ENCODE assay signal across 23 cellular contexts in the genomic region with DNA sequence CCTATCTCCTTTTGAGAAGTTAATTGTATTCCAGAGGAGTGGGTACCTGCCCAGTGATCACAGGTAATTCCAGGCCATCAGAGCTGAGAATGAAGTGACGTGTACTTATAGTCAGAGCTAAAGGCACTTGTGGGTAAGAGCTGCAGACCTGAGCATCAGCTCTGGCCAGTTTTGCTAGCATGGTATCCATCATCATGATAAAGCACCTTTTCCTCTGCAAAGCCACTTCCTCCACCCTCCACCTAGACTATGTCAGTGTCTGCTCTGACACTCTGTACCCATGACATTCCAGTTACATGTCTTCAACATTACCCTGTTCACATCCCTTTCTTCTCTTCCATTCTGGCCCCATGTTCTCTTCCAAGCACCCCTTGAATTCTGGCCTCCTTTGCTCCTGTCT.
DNase-seq lines count a peak whose midpoint lies in the region; TF ChIP-seq lines count a peak whose summit lies in the region.
"Had no signal": no experiment of that assay in that cellular context is flagged by ENCODE, and none has a peak within 500 bp of the region (broad histone marks: within the 10 kb centered on the region; RNA-seq: fewer than 3 reads in every experiment).

No MANE protein-coding gene starts in this region.

- no peaks in the 10 kb centered on the region for H3K36me3 Mint-ChIP-seq in osteocyte (ENCODE audit: unreplicated experiment)
- H3K36me3 Mint-ChIP-seq: CD8-positive, alpha-beta T cell had no signal

- H3K27ac Mint-ChIP-seq in osteocyte (ENCODE audit: unreplicated experiment) = no peak overlapping the region
- H3K27ac Mint-ChIP-seq: B cell; CD8-positive, alpha-beta T cell had no signal

- H3K4me3 ChIP-seq in H7 (ENCODE audit: insufficient read depth, low read depth, low read length) = no peak overlapping the region
- H3K4me3 ChIP-seq: PC-9, SJSA1 had no signal

- H3K27me3 Mint-ChIP-seq in osteocyte (ENCODE audit: unreplicated experiment) = no peaks in the 10 kb centered on the region

- no peak for TF ChIP-seq CTCF in osteocyte (IDR thresholded peaks at IDR 0.05)

- DNase-seq in D341Med (ENCODE audit: low spot score) (peak; percentile 4), H7 (peak; percentile 4), ecto neural progenitor cell (ENCODE audit: low spot score) (peak; percentile 11), osteocyte (ENCODE audit: extremely low spot score, unreplicated experiment) (peak; percentile 53), T-helper 9 cell (no peak), KBM-7 (no peak)
- no peak for DNase-seq in stimulated activated CD4-positive, alpha-beta T cell treated with anti-CD3 and anti-CD28 coated beads, Interleukin-4, amount 100 ng/mL, for 1 hour
- DNase-seq: Caco-2, DMS 273 treated with DMSO at 0.1 percent for 48 hours, DMS79, EL, GDM1, Karpas-422, MV-4-11, NCI-H1105, NCI-H146, NCI-H1930, NCI-H2107, NCI-H526 treated with DMSO at 0.1 percent for 48 hours, PC-9 had no signal

- no peaks in the 10 kb centered on the region for H3K9me3 Mint-ChIP-seq in osteocyte (ENCODE audit: unreplicated experiment)
- H3K9me3 Mint-ChIP-seq: CD8-positive, alpha-beta T cell had no signal

- no peaks in the 10 kb centered on the region for H3K4me1 Mint-ChIP-seq in osteocyte (ENCODE audit: unreplicated experiment)
- H3K4me1 Mint-ChIP-seq: B cell had no signal

- H3K27me3 ChIP-seq in H7 (ENCODE audit: control insufficient read depth, insufficient read depth, low read length) = no peaks in the 10 kb centered on the region
- H3K27me3 ChIP-seq: SJSA1 had no signal

- in situ Hi-C loops in KBM-7 (cut with MboI; ENCODE audit: low pct_unique_long_range_greater_than_20kb, low sequenced_read_pairs) = no loop called here

- H3K4me3 Mint-ChIP-seq in osteocyte (ENCODE audit: unreplicated experiment) = no peak overlapping the region
- H3K4me3 Mint-ChIP-seq: B cell; CD8-positive, alpha-beta T cell had no signal

- H3K36me3 ChIP-seq in H7 (replicated peaks; ENCODE audit: control insufficient read depth, insufficient read depth, low read length) = no peaks in the 10 kb centered on the region
- H3K36me3 ChIP-seq: SJSA1 had no signal

Comparison
In these comparisons a context has a peak if more than half of its experiments do, and no peak if none do; other contexts are left out.
1. DNase-seq: peak in D341Med (single experiment), H7 (single experiment), ecto neural progenitor cell (single experiment) and osteocyte (single experiment); none in T-helper 9 cell (single experiment), KBM-7 (single experiment) and stimulated activated CD4-positive, alpha-beta T cell treated with anti-CD3 and anti-CD28 coated beads, Interleukin-4, amount 100 ng/mL, for 1 hour (single experiment).